Comparison of ENCODE assay signal across 36 cellular contexts in genomic region chr10:133283931-133284330, GRCh38. TPM values are rescaled to one million over a fixed set of nuclear protein-coding genes. Genes with fewer than 3 reads are reported as not detected.
"Had no signal": no experiment of that assay in that cellular context is flagged by ENCODE, and none has a peak within 500 bp of the region (broad histone marks: within the 10 kb centered on the region; RNA-seq: fewer than 3 reads in every experiment).

No MANE protein-coding gene starts in this region.

- H3K9me3 Mint-ChIP-seq: activated B cell treated with CpG ODN at 0.5 μM for 24 hours; activated CD4-positive, alpha-beta memory T cell treated with anti-CD3 and anti-CD28 coated beads for 36 hours; activated CD4-positive, alpha-beta T cell treated with anti-CD3 and anti-CD28 coated beads, Interleukin-2, amount 10 ng/mL, durations not matched to agents 24 days and 14 days; activated CD8-positive, alpha-beta T cell treated with anti-CD3 and anti-CD28 coated beads for 36 hours; activated naive CD4-positive, alpha-beta T cell treated with anti-CD3 and anti-CD28 coated beads for 36 hours; activated naive CD4-positive, alpha-beta T cell treated with anti-CD3 and anti-CD28 coated beads, Interleukin-2, amount 50 U/mL, for 72 hours; activated naive CD8-positive, alpha-beta T cell treated with anti-CD3 and anti-CD28 coated beads for 36 hours; activated T-cell treated with anti-CD3 and anti-CD28 coated beads, Interleukin-2, amount 50 U/mL, for 4 hours; activated T-cell treated with anti-CD3 and anti-CD28 coated beads, Interleukin-2, amount 50 U/mL, for 72 hours; activated T-helper 1 cell treated with anti-CD3 and anti-CD28 coated beads, Interleukin-12 subunit alpha, Interleukin-12 subunit beta, Interleukin-2, Interleukin-4 antibody, amounts not matched to agents 30 ng/mL and 10 ng/mL and 1 ng/mL, durations not matched to agents 14 hours and 24 hours and 36 hours; activated T-helper 17 cell treated with anti-CD3 and anti-CD28 coated beads, Interleukin-2, amount 50 U/mL, for 72 hours; T-helper 1 cell treated with Interleukin-12 subunit alpha and Interleukin-12 subunit beta and Interleukin-4 antibody, amounts not matched to agents 30 μg/mL and 1 μg/mL, for 36 hours; T-helper 2 cell treated with Interferon-gamma antibody and Interleukin-4, amounts not matched to agents 5 μg/mL and 100 μg/mL, for 36 hours had no signal

- ATAC-seq: activated CD8-positive, alpha-beta T cell treated with anti-CD3 and anti-CD28 coated beads for 36 hours; activated naive CD4-positive, alpha-beta T cell treated with anti-CD3 and anti-CD28 coated beads, Interleukin-2, amount 50 U/mL, for 72 hours; activated T-cell treated with anti-CD3 and anti-CD28 coated beads, Interleukin-2, amount 50 U/mL, for 4 hours; activated T-cell treated with anti-CD3 and anti-CD28 coated beads, Interleukin-2, amount 50 U/mL, for 72 hours; activated T-helper 17 cell treated with anti-CD3 and anti-CD28 coated beads, Interleukin-2, amount 50 U/mL, for 72 hours; body of pancreas had no signal

- DNase-seq: activated B cell treated with CpG ODN at 0.5 μM for 24 hours; activated CD4-positive, alpha-beta memory T cell treated with anti-CD3 and anti-CD28 coated beads for 36 hours; activated CD4-positive, alpha-beta T cell treated with anti-CD3 and anti-CD28 coated beads for 4 hours; activated CD4-positive, alpha-beta T cell treated with anti-CD3 and anti-CD28 coated beads, Interleukin-2, amount 10 ng/mL, durations not matched to agents 24 days and 14 days; activated CD4-positive, alpha-beta T cell treated with anti-CD3 and anti-CD28 coated beads, Interleukin-2, amount 50 U/mL, for 1 hour; activated CD4-positive, alpha-beta T cell treated with anti-CD3 and anti-CD28 coated beads, Interleukin-2, amount 50 U/mL, for 4 hours; activated CD4-positive, CD25-positive, alpha-beta regulatory T cell treated with anti-CD3 and anti-CD28 coated beads, Interleukin-2, amount 50 U/mL, for 72 hours; activated CD8-positive, alpha-beta memory T cell treated with anti-CD3 and anti-CD28 coated beads, Interleukin-2, amount 50 U/mL, for 4 hours; activated CD8-positive, alpha-beta T cell treated with anti-CD3 and anti-CD28 coated beads for 36 hours; activated effector memory CD4-positive, alpha-beta T cell treated with anti-CD3 and anti-CD28 coated beads, Interleukin-2, amount 50 U/mL, for 16 hours; activated gamma-delta T cell treated with Interleukin-2 at 50 U/mL for 16 hours; activated naive CD4-positive, alpha-beta T cell; activated naive CD4-positive, alpha-beta T cell treated with anti-CD3 and anti-CD28 coated beads for 36 hours; activated naive CD4-positive, alpha-beta T cell treated with anti-CD3 and anti-CD28 coated beads, Interleukin-2, amount 50 U/mL, for 16 hours; activated naive CD8-positive, alpha-beta T cell treated with anti-CD3 and anti-CD28 coated beads for 36 hours; activated T-cell treated with anti-CD3 and anti-CD28 coated beads for 4 hours; activated T-cell treated with anti-CD3 and anti-CD28 coated beads, Interleukin-2, amount 50 U/mL, for 1 hour; activated T-cell treated with anti-CD3 and anti-CD28 coated beads, Interleukin-2, amount 50 U/mL, for 4 hours; activated T-cell treated with anti-CD3 and anti-CD28 coated beads, Interleukin-2, amount 50 U/mL, for 72 hours; adrenal gland; amniotic stem cell; aorta; body of pancreas; brain microvascular endothelial cell; central memory CD4-positive, alpha-beta T cell; cerebellar nuclear complex; T-helper 1 cell; T-helper 2 cell; T-helper 9 cell had no signal

- H3K4me1 Mint-ChIP-seq: activated naive CD8-positive, alpha-beta T cell treated with anti-CD3 and anti-CD28 coated beads for 36 hours had no signal

- H3K27ac ChIP-seq: adrenal gland, body of pancreas, brain microvascular endothelial cell, breast epithelium, VCaP had no signal

- H3K27ac Mint-ChIP-seq: activated B cell treated with CpG ODN at 0.5 μM for 24 hours; activated CD4-positive, alpha-beta memory T cell treated with anti-CD3 and anti-CD28 coated beads for 36 hours; activated CD4-positive, alpha-beta T cell treated with anti-CD3 and anti-CD28 coated beads, Interleukin-2, amount 10 ng/mL, durations not matched to agents 24 days and 14 days; activated CD8-positive, alpha-beta T cell treated with anti-CD3 and anti-CD28 coated beads for 36 hours; activated naive CD4-positive, alpha-beta T cell treated with anti-CD3 and anti-CD28 coated beads for 36 hours; activated naive CD8-positive, alpha-beta T cell treated with anti-CD3 and anti-CD28 coated beads for 36 hours; activated T-cell treated with anti-CD3 and anti-CD28 coated beads, Interleukin-2, amount 50 U/mL, for 72 hours; activated T-helper 1 cell treated with anti-CD3 and anti-CD28 coated beads, Interleukin-12 subunit alpha, Interleukin-12 subunit beta, Interleukin-2, Interleukin-4 antibody, amounts not matched to agents 30 ng/mL and 10 ng/mL and 1 ng/mL, durations not matched to agents 14 hours and 24 hours and 36 hours; activated T-helper 17 cell treated with anti-CD3 and anti-CD28 coated beads, Interleukin-2, amount 50 U/mL, for 72 hours; T-helper 2 cell treated with Interferon-gamma antibody and Interleukin-4, amounts not matched to agents 5 μg/mL and 100 μg/mL, for 36 hours had no signal

- H3K4me1 ChIP-seq: breast epithelium had no signal

- H3K4me3 ChIP-seq: adrenal gland, body of pancreas, breast epithelium had no signal

- H3K27me3 Mint-ChIP-seq: activated B cell treated with CpG ODN at 0.5 μM for 24 hours; activated CD4-positive, alpha-beta memory T cell treated with anti-CD3 and anti-CD28 coated beads for 36 hours; activated CD4-positive, alpha-beta T cell treated with anti-CD3 and anti-CD28 coated beads, Interleukin-2, amount 10 ng/mL, durations not matched to agents 24 days and 14 days; activated CD8-positive, alpha-beta T cell treated with anti-CD3 and anti-CD28 coated beads for 36 hours; activated naive CD8-positive, alpha-beta T cell treated with anti-CD3 and anti-CD28 coated beads for 36 hours; activated T-helper 17 cell treated with anti-CD3 and anti-CD28 coated beads, Interleukin-2, amount 50 U/mL, for 72 hours had no signal

- H3K27me3 ChIP-seq: adrenal gland, body of pancreas, brain microvascular endothelial cell, breast epithelium had no signal

- H3K4me3 Mint-ChIP-seq: activated B cell treated with CpG ODN at 0.5 μM for 24 hours; activated CD4-positive, alpha-beta memory T cell treated with anti-CD3 and anti-CD28 coated beads for 36 hours; activated CD4-positive, alpha-beta T cell treated with anti-CD3 and anti-CD28 coated beads, Interleukin-2, amount 10 ng/mL, durations not matched to agents 24 days and 14 days; activated CD8-positive, alpha-beta T cell treated with anti-CD3 and anti-CD28 coated beads for 36 hours; activated naive CD4-positive, alpha-beta T cell treated with anti-CD3 and anti-CD28 coated beads for 36 hours; activated naive CD8-positive, alpha-beta T cell treated with anti-CD3 and anti-CD28 coated beads for 36 hours; activated T-cell treated with anti-CD3 and anti-CD28 coated beads, Interleukin-2, amount 50 U/mL, for 4 hours; activated T-cell treated with anti-CD3 and anti-CD28 coated beads, Interleukin-2, amount 50 U/mL, for 72 hours; activated T-helper 1 cell treated with anti-CD3 and anti-CD28 coated beads, Interleukin-12 subunit alpha, Interleukin-12 subunit beta, Interleukin-2, Interleukin-4 antibody, amounts not matched to agents 30 ng/mL and 10 ng/mL and 1 ng/mL, durations not matched to agents 14 hours and 24 hours and 36 hours; activated T-helper 17 cell treated with anti-CD3 and anti-CD28 coated beads, Interleukin-2, amount 50 U/mL, for 72 hours; T-helper 1 cell treated with Interleukin-12 subunit alpha and Interleukin-12 subunit beta and Interleukin-4 antibody, amounts not matched to agents 30 μg/mL and 1 μg/mL, for 36 hours; T-helper 2 cell treated with Interferon-gamma antibody and Interleukin-4, amounts not matched to agents 5 μg/mL and 100 μg/mL, for 36 hours had no signal

- H3K9me3 ChIP-seq: adrenal gland, body of pancreas, breast epithelium had no signal

RNA-seq across cellular contexts. Expression of gene CALY, which starts 52.8 kb away (rescaled TPM):
- polyA plus RNA-seq: aorta had no signal
